In genomic region chr10:34535872-34536271, GRCh38 we compare ENCODE assay signal across 35 cellular contexts.
"Had no signal": no experiment of that assay in that cellular context is flagged by ENCODE, and none has a peak within 500 bp of the region (broad histone marks: within the 10 kb centered on the region; RNA-seq: fewer than 3 reads in every experiment).

No MANE protein-coding gene starts in this region.

- FAIRE-seq: astrocyte, TTC549 had no signal

- H3K27me3 ChIP-seq: adrenal gland, body of pancreas, brain microvascular endothelial cell, breast epithelium had no signal

- DNase-seq: activated B cell treated with CpG ODN at 0.5 μM for 24 hours; activated CD4-positive, alpha-beta memory T cell treated with anti-CD3 and anti-CD28 coated beads for 36 hours; activated CD4-positive, alpha-beta T cell treated with anti-CD3 and anti-CD28 coated beads for 4 hours; activated CD4-positive, alpha-beta T cell treated with anti-CD3 and anti-CD28 coated beads, Interleukin-2, amount 10 ng/mL, durations not matched to agents 24 days and 14 days; activated CD4-positive, alpha-beta T cell treated with anti-CD3 and anti-CD28 coated beads, Interleukin-2, amount 50 U/mL, for 1 hour; activated CD4-positive, alpha-beta T cell treated with anti-CD3 and anti-CD28 coated beads, Interleukin-2, amount 50 U/mL, for 4 hours; activated CD4-positive, CD25-positive, alpha-beta regulatory T cell treated with anti-CD3 and anti-CD28 coated beads, Interleukin-2, amount 50 U/mL, for 72 hours; activated CD8-positive, alpha-beta memory T cell treated with anti-CD3 and anti-CD28 coated beads, Interleukin-2, amount 50 U/mL, for 4 hours; activated CD8-positive, alpha-beta T cell treated with anti-CD3 and anti-CD28 coated beads for 36 hours; activated effector memory CD4-positive, alpha-beta T cell treated with anti-CD3 and anti-CD28 coated beads, Interleukin-2, amount 50 U/mL, for 16 hours; activated gamma-delta T cell treated with Interleukin-2 at 50 U/mL for 16 hours; activated naive CD4-positive, alpha-beta T cell; activated naive CD4-positive, alpha-beta T cell treated with anti-CD3 and anti-CD28 coated beads for 36 hours; activated naive CD4-positive, alpha-beta T cell treated with anti-CD3 and anti-CD28 coated beads, Interleukin-2, amount 50 U/mL, for 16 hours; activated naive CD8-positive, alpha-beta T cell treated with anti-CD3 and anti-CD28 coated beads for 36 hours; activated T-cell treated with anti-CD3 and anti-CD28 coated beads for 4 hours; activated T-cell treated with anti-CD3 and anti-CD28 coated beads, Interleukin-2, amount 50 U/mL, for 1 hour; activated T-cell treated with anti-CD3 and anti-CD28 coated beads, Interleukin-2, amount 50 U/mL, for 4 hours; activated T-cell treated with anti-CD3 and anti-CD28 coated beads, Interleukin-2, amount 50 U/mL, for 72 hours; adrenal gland; amniotic stem cell; aorta; body of pancreas; brain microvascular endothelial cell; caudate nucleus; cerebellar nuclear complex; T-helper 1 cell; T-helper 2 cell; T-helper 9 cell had no signal

- H3K9me3 ChIP-seq: adrenal gland, body of pancreas had no signal

- H3K27ac ChIP-seq: adrenal gland, body of pancreas, brain microvascular endothelial cell, breast epithelium, VCaP had no signal

- H3K4me3 ChIP-seq: adrenal gland, body of pancreas, breast epithelium had no signal

- ATAC-seq: activated CD8-positive, alpha-beta T cell treated with anti-CD3 and anti-CD28 coated beads for 36 hours; activated naive CD4-positive, alpha-beta T cell treated with anti-CD3 and anti-CD28 coated beads, Interleukin-2, amount 50 U/mL, for 72 hours; activated T-cell treated with anti-CD3 and anti-CD28 coated beads, Interleukin-2, amount 50 U/mL, for 4 hours; activated T-cell treated with anti-CD3 and anti-CD28 coated beads, Interleukin-2, amount 50 U/mL, for 72 hours; activated T-helper 17 cell treated with anti-CD3 and anti-CD28 coated beads, Interleukin-2, amount 50 U/mL, for 72 hours; body of pancreas had no signal

- H3K4me1 ChIP-seq: breast epithelium had no signal

- H3K36me3 ChIP-seq: adrenal gland, brain microvascular endothelial cell, breast epithelium had no signal
